ENCODE assay signal across 8 cellular contexts in genomic region chr22:19429950-19430889, GRCh38. TPM values are rescaled to one million over a fixed set of nuclear protein-coding genes. Genes with fewer than 3 reads are reported as not detected.
A peak's percentile ranks its signal among the peaks of the same experiment; 100 is the strongest.
DNase-seq lines count a peak whose midpoint lies in the region; ATAC-seq, FAIRE-seq and TF ChIP-seq lines count a peak whose summit lies in the region.

No MANE protein-coding gene starts in this region.

- in situ Hi-C loops in HepG2 (cut with HindIII; ENCODE audit: extremely low pct_ligation_motif_present, low pct_unique_long_range_greater_than_20kb) = no loop called here

- BruUV-seq in HepG2 (replicated peaks; lab: Mats Ljungman, UMichigan) = no TSS peak

- intact Hi-C loops in breast epithelium (cut with DNase I; ENCODE audit: low total_unique reads) (no loop called here), HepG2 (cut with micrococcal nuclease; ENCODE audit: unreplicated experiment) (loop anchor here (2.0 to 5.0 kb wide), 2 partner anchors 49 to 253 kb away; partner anchors contain the start of genes CDC45, SLC25A1 and UFD1)

- no peak for TF ChIP-seq CTCF in AG04450 (IDR thresholded peaks at IDR 0.05; ENCODE audit: low read depth, low read length)
- no peak for TF ChIP-seq CTCF in breast epithelium (IDR thresholded peaks at IDR 0.05)
- no peak for TF ChIP-seq CTCF in HepG2 (CRISPR knock-in tag; IDR thresholded peaks at IDR 0.05)

- TF ChIP-seq RAD21 in HepG2 (CRISPR knock-in tag; IDR thresholded peaks at IDR 0.05) = no peak

- H3K9ac ChIP-seq in HepG2 (ENCODE audit: insufficient read depth, low read depth, low read length) = peak overlapping the region; percentile 92

- peak overlapping the region; percentile 98 for H3K4me2 ChIP-seq in HepG2 (ENCODE audit: low read depth, low read length)

- H3K79me2 ChIP-seq in HepG2 (ENCODE audit: insufficient read depth, low read length) = peaks cover 66% of the 10 kb centered on the region

- TF ChIP-seq POLR2A in breast epithelium (IDR thresholded peaks at IDR 0.05) (no peak), HepG2 (IDR thresholded peaks at IDR 0.05; ENCODE audit: insufficient read depth in 1 of 2, low read depth in 2 of 2, low read length in 2 of 2) (peak in 1 of 2 experiments; percentile 39; a peak in 2 of 4 replicates)

- H2AFZ ChIP-seq in HepG2 (ENCODE audit: low read length) = no peak overlapping the region

- ATAC-seq in SK-N-SH treated with all-trans-retinoic acid at 6 μM for 48 hours = 0 out of 3 replicates have a peak, but pooled peaks have one; percentile 3
- ATAC-seq in HepG2 = peak; percentile 3; the same call in 1 of the 3 replicates

- no peaks in the 10 kb centered on the region for H3K9me3 ChIP-seq in AG04450 (ENCODE audit: control insufficient read depth, insufficient read depth, low read length)
- no peaks in the 10 kb centered on the region for H3K9me3 ChIP-seq in breast epithelium
- no peaks in the 10 kb centered on the region for H3K9me3 ChIP-seq in HepG2 (ENCODE audit: low read length)

- H3K27ac ChIP-seq in AG04450 (ENCODE audit: low read depth, low read length) (peak overlapping the region; percentile 87), breast epithelium (peak overlapping the region; percentile 6 to 38), HepG2 (ENCODE audit: extremely low read length, insufficient read depth, low read length) (peak overlapping the region; percentile 87)

- DNase-seq in AG04450 (ENCODE audit: low read depth, low spot score) = no peak
- DNase-seq in H7 = peak; percentile 54
- no peak for DNase-seq in breast epithelium (ENCODE audit: low spot score in 2 of 2)
- peak; percentile 75 for DNase-seq in HepG2 (ENCODE audit: low spot score)
- DNase-seq in stimulated activated naive CD4-positive, alpha-beta T cell treated with Interleukin-2 at 50 U/mL for 16 hours (lab: John Stamatoyannopoulos, UW) = peak; percentile 35
- no peak for DNase-seq in DMS114 treated with DMSO at 0.1 percent for 48 hours (lab: John Stamatoyannopoulos, UW; ENCODE audit: unreplicated experiment)
- DNase-seq in DMS153 treated with DMSO at 0.1 percent for 48 hours (lab: John Stamatoyannopoulos, UW; ENCODE audit: unreplicated experiment) = no peak

- no peak for FAIRE-seq in HepG2 (lab: Jason Lieb, UNC)

- WGBS in HepG2 (ENCODE audit: low lambda C conversion rate) = 7% methylated on average over 11 of the region's 12 CpGs

- POLR2A ChIA-PET in AG04450 (lab: Yijun Ruan, JAX) (no interaction called here), HepG2 (lab: Yijun Ruan, JAX) (interaction anchor here (2.1 kb wide), 1 partner anchor 49 kb away, joined by 12 read pairs; the partner anchor contains the start of genes CDC45 and UFD1)

- peaks cover 47% of the 10 kb centered on the region for H4K20me1 ChIP-seq in HepG2 (ENCODE audit: insufficient read depth, low read length)

- H3K27me3 ChIP-seq in AG04450 (ENCODE audit: control insufficient read depth, insufficient read depth, low read length) (no peaks in the 10 kb centered on the region), H7 (ENCODE audit: control insufficient read depth, insufficient read depth, low read length) (no peaks in the 10 kb centered on the region), breast epithelium (no peaks in the 10 kb centered on the region), HepG2 (ENCODE audit: control insufficient read depth in 1 of 2, insufficient read depth in 2 of 2, low read length in 2 of 2) (no peaks in the 10 kb centered on the region; a peak in 1 of 5 replicates)

- H3K4me3 ChIP-seq in AG04450 (ENCODE audit: low read depth, low read length) (peak overlapping the region; percentile 87), H7 (ENCODE audit: insufficient read depth, low read depth, low read length) (peak overlapping the region; percentile 82), breast epithelium (peak overlapping the region; percentile 92 to 96 (median 93)), HepG2 (replicated peaks in 1 of 3; ENCODE audit: insufficient read depth in 1 of 3, low read depth in 2 of 3, low read length in 3 of 3) (peak overlapping the region; percentile 86 to 91 (median 88))

- H3K36me3 ChIP-seq in H7 (replicated peaks; ENCODE audit: control insufficient read depth, insufficient read depth, low read length) (peaks cover 4% of the 10 kb centered on the region), breast epithelium (no peaks in the 10 kb centered on the region), HepG2 (replicated peaks in 1 of 2; ENCODE audit: control insufficient read depth in 1 of 2, insufficient read depth in 2 of 2, low read length in 2 of 2) (peaks cover 3 to 23% of the 10 kb centered on the region in 2 experiments; a peak in 4 of 5 replicates)

- CTCF ChIA-PET in AG04450 (lab: Charles Lee) = no interaction called here
- CTCF ChIA-PET in HepG2 (lab: Yijun Ruan, JAX; ENCODE audit: low intra/inter-chr PET ratio, low total read pairs) = no interaction called here

- peaks cover 9 to 13% of the 10 kb centered on the region in 2 donors for H3K4me1 ChIP-seq in breast epithelium
- peaks cover 53% of the 10 kb centered on the region for H3K4me1 ChIP-seq in HepG2 (ENCODE audit: insufficient read depth, low read length)

- no peak for TF ChIP-seq EP300 in HepG2 (IDR thresholded peaks at IDR 0.05; ENCODE audit: low read depth in 2 of 2, low read length in 2 of 2)
- TF ChIP-seq EP300 in HepG2 (CRISPR knock-in tag; IDR thresholded peaks at IDR 0.05; ENCODE audit: borderline replicate concordance) = no peak

RNA-seq across cellular contexts. Expression of gene HIRA, which starts 1.3 kb away (rescaled TPM):
- polyA plus RNA-seq in AG04450 (2011; rRNA removed) (17.1 and 20.5 TPM in 2 replicates), HepG2 (2011; rRNA removed) (21.5 and 29.9 TPM in 2 replicates)
- polyA minus RNA-seq in AG04450 (2011; rRNA and poly(A)+ RNA removed) = 16.2 and 22.8 TPM in 2 replicates
- total RNA-seq in H7 (2014; rRNA removed; shearing (Covaris generic)) = 28.8 and 31.4 TPM in 2 replicates
- total RNA-seq in breast epithelium (10 to 100 TPM; 13.5 to 22.9 (median 18.4) TPM), HepG2 (2016; rRNA removed; fragmentation: Illumina TruSeq; extraction: Trizol) (29.2 and 36.7 TPM in 2 replicates)
- 7.9 and 8.8 TPM in 2 replicates for total RNA-seq in HepG2 (2016; cell fraction: cytosol; rRNA removed; fragmentation: Illumina TruSeq; extraction: Trizol; ENCODE audit: low read depth)
- total RNA-seq in HepG2 (2016; cell fraction: insoluble cytoplasmic fraction; rRNA removed; fragmentation: Illumina TruSeq; extraction: Trizol) = 29.9 and 34.4 TPM in 2 replicates
- 34.9 and 37.0 TPM in 2 replicates for total RNA-seq in HepG2 (2016; cell fraction: membrane; rRNA removed; fragmentation: Illumina TruSeq; extraction: Trizol)
- total RNA-seq in HepG2 (2016; cell fraction: nucleus; rRNA removed; fragmentation: Illumina TruSeq; extraction: Trizol) = 23.0 and 28.4 TPM in 2 replicates
- 22.7 and 25.6 TPM in 2 replicates for polyA plus RNA-seq in HepG2 (2011; cell fraction: cytosol; rRNA removed)
- polyA plus RNA-seq in HepG2 (2011; cell fraction: nucleus; rRNA removed) = 30.9 and 31.6 TPM in 2 replicates
- polyA plus RNA-seq in HepG2 (2012) = 24.0 and 24.5 TPM in 2 replicates
- 7.9 and 9.2 TPM in 2 replicates for polyA plus RNA-seq in HepG2 (2016; cell fraction: cytosol; fragmentation: Illumina TruSeq; extraction: Trizol; ENCODE audit: low read depth)
- polyA plus RNA-seq in HepG2 (2016; cell fraction: insoluble cytoplasmic fraction; fragmentation: Illumina TruSeq; extraction: Trizol; ENCODE audit: low read depth) = 41.6 and 52.8 TPM in 2 replicates
- 29.8 and 32.4 TPM in 2 replicates for polyA plus RNA-seq in HepG2 (2016; cell fraction: membrane; fragmentation: Illumina TruSeq; extraction: Trizol; ENCODE audit: low read depth)
- polyA plus RNA-seq in HepG2 (2016; cell fraction: nucleus; fragmentation: Illumina TruSeq; extraction: Trizol; ENCODE audit: insufficient read depth, low read depth) = 44.6 and 49.3 TPM in 2 replicates
- polyA minus RNA-seq in HepG2 (2011; rRNA and poly(A)+ RNA removed; ENCODE audit: low replicate concordance) = 34.3 and 50.7 TPM in 2 replicates
- polyA minus RNA-seq in HepG2 (2011; cell fraction: cytosol; rRNA and poly(A)+ RNA removed) = 15.3 and 17.9 TPM in 2 replicates
- polyA minus RNA-seq in HepG2 (2011; cell fraction: nucleus; rRNA and poly(A)+ RNA removed) = 14.4 and 14.7 TPM in 2 replicates

RNA-seq across cellular contexts. Expression of gene MRPL40, which starts 2.1 kb away (rescaled TPM):
- 42.3 and 49.5 TPM in 2 replicates for polyA plus RNA-seq in AG04450 (2011; rRNA removed)
- polyA minus RNA-seq in AG04450 (2011; rRNA and poly(A)+ RNA removed) = 12.2 and 12.4 TPM in 2 replicates
- total RNA-seq in H7 (2014; rRNA removed; shearing (Covaris generic)) = 20.1 and 20.2 TPM in 2 replicates
- total RNA-seq in breast epithelium = 10 to 100 TPM; 25.3 to 36.0 (median 31.8) TPM
- total RNA-seq in HepG2 (2016; rRNA removed; fragmentation: Illumina TruSeq; extraction: Trizol) = 79.7 and 107 TPM in 2 replicates
- total RNA-seq in HepG2 (2016; cell fraction: cytosol; rRNA removed; fragmentation: Illumina TruSeq; extraction: Trizol; ENCODE audit: low read depth) = 29.3 and 31.9 TPM in 2 replicates
- total RNA-seq in HepG2 (2016; cell fraction: insoluble cytoplasmic fraction; rRNA removed; fragmentation: Illumina TruSeq; extraction: Trizol) = 80.6 and 113 TPM in 2 replicates
- total RNA-seq in HepG2 (2016; cell fraction: membrane; rRNA removed; fragmentation: Illumina TruSeq; extraction: Trizol) = 28.9 and 33.0 TPM in 2 replicates
- total RNA-seq in HepG2 (2016; cell fraction: nucleus; rRNA removed; fragmentation: Illumina TruSeq; extraction: Trizol) = 29.8 and 31.8 TPM in 2 replicates
- 38.2 and 42.7 TPM in 2 replicates for polyA plus RNA-seq in HepG2 (2011; rRNA removed)
- 25.2 and 25.5 TPM in 2 replicates for polyA plus RNA-seq in HepG2 (2011; cell fraction: cytosol; rRNA removed)
- polyA plus RNA-seq in HepG2 (2011; cell fraction: nucleus; rRNA removed) = 9.5 and 11.2 TPM in 2 replicates
- 32.8 and 36.4 TPM in 2 replicates for polyA plus RNA-seq in HepG2 (2012)
- 29.8 and 33.0 TPM in 2 replicates for polyA plus RNA-seq in HepG2 (2016; cell fraction: cytosol; fragmentation: Illumina TruSeq; extraction: Trizol; ENCODE audit: low read depth)
- polyA plus RNA-seq in HepG2 (2016; cell fraction: insoluble cytoplasmic fraction; fragmentation: Illumina TruSeq; extraction: Trizol; ENCODE audit: low read depth) = 106 and 109 TPM in 2 replicates
- polyA plus RNA-seq in HepG2 (2016; cell fraction: membrane; fragmentation: Illumina TruSeq; extraction: Trizol; ENCODE audit: low read depth) = 24.7 and 29.2 TPM in 2 replicates
- polyA plus RNA-seq in HepG2 (2016; cell fraction: nucleus; fragmentation: Illumina TruSeq; extraction: Trizol; ENCODE audit: insufficient read depth, low read depth) = 48.5 and 49.1 TPM in 2 replicates
- polyA minus RNA-seq in HepG2 (2011; rRNA and poly(A)+ RNA removed; ENCODE audit: low replicate concordance) = 7.4 and 19.3 TPM in 2 replicates
- polyA minus RNA-seq in HepG2 (2011; cell fraction: cytosol; rRNA and poly(A)+ RNA removed) = 4.8 and 7.9 TPM in 2 replicates
- 5.7 and 7.7 TPM in 2 replicates for polyA minus RNA-seq in HepG2 (2011; cell fraction: nucleus; rRNA and poly(A)+ RNA removed)

RNA-seq across cellular contexts. Expression of gene C22orf39, which starts 17.3 kb away (rescaled TPM):
- polyA plus RNA-seq in AG04450 (2011; rRNA removed) (17.1 and 18.8 TPM in 2 replicates), HepG2 (2011; rRNA removed) (23.4 and 27.8 TPM in 2 replicates)
- polyA minus RNA-seq in AG04450 (2011; rRNA and poly(A)+ RNA removed) = 18.6 and 19.9 TPM in 2 replicates
- total RNA-seq in H7 (2014; rRNA removed; shearing (Covaris generic)) = 42.3 and 45.3 TPM in 2 replicates
- total RNA-seq in breast epithelium (100 to 1,000 TPM in 1 of 3 donors, 10 to 100 TPM in 2; 46.7 to 111 (median 54.4) TPM), HepG2 (2016; rRNA removed; fragmentation: Illumina TruSeq; extraction: Trizol) (26.4 and 31.5 TPM in 2 replicates)
- 19.2 and 24.5 TPM in 2 replicates for total RNA-seq in HepG2 (2016; cell fraction: cytosol; rRNA removed; fragmentation: Illumina TruSeq; extraction: Trizol; ENCODE audit: low read depth)
- 27.8 and 30.9 TPM in 2 replicates for total RNA-seq in HepG2 (2016; cell fraction: insoluble cytoplasmic fraction; rRNA removed; fragmentation: Illumina TruSeq; extraction: Trizol)
- total RNA-seq in HepG2 (2016; cell fraction: membrane; rRNA removed; fragmentation: Illumina TruSeq; extraction: Trizol) = 35.7 and 36.0 TPM in 2 replicates
- 13.4 and 13.8 TPM in 2 replicates for total RNA-seq in HepG2 (2016; cell fraction: nucleus; rRNA removed; fragmentation: Illumina TruSeq; extraction: Trizol)
- 27.6 and 28.2 TPM in 2 replicates for polyA plus RNA-seq in HepG2 (2011; cell fraction: cytosol; rRNA removed)
- 12.1 and 16.9 TPM in 2 replicates for polyA plus RNA-seq in HepG2 (2011; cell fraction: nucleus; rRNA removed)
- 23.3 and 26.0 TPM in 2 replicates for polyA plus RNA-seq in HepG2 (2012)
- 21.4 and 27.7 TPM in 2 replicates for polyA plus RNA-seq in HepG2 (2016; cell fraction: cytosol; fragmentation: Illumina TruSeq; extraction: Trizol; ENCODE audit: low read depth)
- polyA plus RNA-seq in HepG2 (2016; cell fraction: insoluble cytoplasmic fraction; fragmentation: Illumina TruSeq; extraction: Trizol; ENCODE audit: low read depth) = 35.6 and 37.2 TPM in 2 replicates
- 32.9 and 37.0 TPM in 2 replicates for polyA plus RNA-seq in HepG2 (2016; cell fraction: membrane; fragmentation: Illumina TruSeq; extraction: Trizol; ENCODE audit: low read depth)
- 23.0 and 28.6 TPM in 2 replicates for polyA plus RNA-seq in HepG2 (2016; cell fraction: nucleus; fragmentation: Illumina TruSeq; extraction: Trizol; ENCODE audit: insufficient read depth, low read depth)
- 31.0 and 68.1 TPM in 2 replicates for polyA minus RNA-seq in HepG2 (2011; rRNA and poly(A)+ RNA removed; ENCODE audit: low replicate concordance)
- 13.9 and 22.2 TPM in 2 replicates for polyA minus RNA-seq in HepG2 (2011; cell fraction: cytosol; rRNA and poly(A)+ RNA removed)
- 15.3 and 16.1 TPM in 2 replicates for polyA minus RNA-seq in HepG2 (2011; cell fraction: nucleus; rRNA and poly(A)+ RNA removed)

RNA-seq across cellular contexts. Expression of gene UFD1, which starts 48.8 kb away (rescaled TPM):
- polyA plus RNA-seq in AG04450 (2011; rRNA removed) (87.3 and 104 TPM in 2 replicates), HepG2 (2011; rRNA removed) (45.0 and 47.9 TPM in 2 replicates)
- polyA minus RNA-seq in AG04450 (2011; rRNA and poly(A)+ RNA removed) = 101 and 107 TPM in 2 replicates
- 48.6 and 61.3 TPM in 2 replicates for total RNA-seq in H7 (2014; rRNA removed; shearing (Covaris generic))
- total RNA-seq in breast epithelium (10 to 100 TPM; 30.8 to 51.0 (median 31.8) TPM), HepG2 (2016; rRNA removed; fragmentation: Illumina TruSeq; extraction: Trizol) (51.1 and 58.2 TPM in 2 replicates)
- 23.2 and 32.3 TPM in 2 replicates for total RNA-seq in HepG2 (2016; cell fraction: cytosol; rRNA removed; fragmentation: Illumina TruSeq; extraction: Trizol; ENCODE audit: low read depth)
- 55.2 and 58.4 TPM in 2 replicates for total RNA-seq in HepG2 (2016; cell fraction: insoluble cytoplasmic fraction; rRNA removed; fragmentation: Illumina TruSeq; extraction: Trizol)
- total RNA-seq in HepG2 (2016; cell fraction: membrane; rRNA removed; fragmentation: Illumina TruSeq; extraction: Trizol) = 29.0 and 30.3 TPM in 2 replicates
- 29.6 and 37.6 TPM in 2 replicates for total RNA-seq in HepG2 (2016; cell fraction: nucleus; rRNA removed; fragmentation: Illumina TruSeq; extraction: Trizol)
- 41.5 and 49.4 TPM in 2 replicates for polyA plus RNA-seq in HepG2 (2011; cell fraction: cytosol; rRNA removed)
- polyA plus RNA-seq in HepG2 (2011; cell fraction: nucleus; rRNA removed) = 42.9 and 51.2 TPM in 2 replicates
- 29.1 and 43.9 TPM in 2 replicates for polyA plus RNA-seq in HepG2 (2012)
- 54.2 and 76.9 TPM in 2 replicates for polyA plus RNA-seq in HepG2 (2016; cell fraction: cytosol; fragmentation: Illumina TruSeq; extraction: Trizol; ENCODE audit: low read depth)
- 87.5 and 96.2 TPM in 2 replicates for polyA plus RNA-seq in HepG2 (2016; cell fraction: insoluble cytoplasmic fraction; fragmentation: Illumina TruSeq; extraction: Trizol; ENCODE audit: low read depth)
- 46.8 and 50.4 TPM in 2 replicates for polyA plus RNA-seq in HepG2 (2016; cell fraction: membrane; fragmentation: Illumina TruSeq; extraction: Trizol; ENCODE audit: low read depth)
- polyA plus RNA-seq in HepG2 (2016; cell fraction: nucleus; fragmentation: Illumina TruSeq; extraction: Trizol; ENCODE audit: insufficient read depth, low read depth) = 73.9 and 75.5 TPM in 2 replicates
- polyA minus RNA-seq in HepG2 (2011; rRNA and poly(A)+ RNA removed; ENCODE audit: low replicate concordance) = 41.3 and 201 TPM in 2 replicates
- polyA minus RNA-seq in HepG2 (2011; cell fraction: cytosol; rRNA and poly(A)+ RNA removed) = 13.8 and 14.2 TPM in 2 replicates
- polyA minus RNA-seq in HepG2 (2011; cell fraction: nucleus; rRNA and poly(A)+ RNA removed) = 32.1 and 32.2 TPM in 2 replicates

RNA-seq across cellular contexts. Expression of gene CDC45, which starts 49.5 kb away (rescaled TPM):
- 8.3 and 9.3 TPM in 2 replicates for polyA plus RNA-seq in AG04450 (2011; rRNA removed)
- 5.3 and 5.4 TPM in 2 replicates for polyA minus RNA-seq in AG04450 (2011; rRNA and poly(A)+ RNA removed)
- 35.8 and 36.8 TPM in 2 replicates for total RNA-seq in H7 (2014; rRNA removed; shearing (Covaris generic))
- under 1 TPM in 1 of 3 donors, not detected in 2; 0.48 TPM for total RNA-seq in breast epithelium
- total RNA-seq in HepG2 (2016; rRNA removed; fragmentation: Illumina TruSeq; extraction: Trizol) = 34.8 and 36.3 TPM in 2 replicates
- total RNA-seq in HepG2 (2016; cell fraction: cytosol; rRNA removed; fragmentation: Illumina TruSeq; extraction: Trizol; ENCODE audit: low read depth) = 5.0 and 6.1 TPM in 2 replicates
- 31.8 and 36.3 TPM in 2 replicates for total RNA-seq in HepG2 (2016; cell fraction: insoluble cytoplasmic fraction; rRNA removed; fragmentation: Illumina TruSeq; extraction: Trizol)
- 8.7 and 9.6 TPM in 2 replicates for total RNA-seq in HepG2 (2016; cell fraction: membrane; rRNA removed; fragmentation: Illumina TruSeq; extraction: Trizol)
- total RNA-seq in HepG2 (2016; cell fraction: nucleus; rRNA removed; fragmentation: Illumina TruSeq; extraction: Trizol) = 33.9 and 34.5 TPM in 2 replicates
- polyA plus RNA-seq in HepG2 (2011; rRNA removed) = 11.0 and 14.4 TPM in 2 replicates
- polyA plus RNA-seq in HepG2 (2011; cell fraction: cytosol; rRNA removed) = 9.7 and 11.5 TPM in 2 replicates
- 21.8 and 33.5 TPM in 2 replicates for polyA plus RNA-seq in HepG2 (2011; cell fraction: nucleus; rRNA removed)
- polyA plus RNA-seq in HepG2 (2012) = 4.7 and 9.8 TPM in 2 replicates
- 4.3 and 4.5 TPM in 2 replicates for polyA plus RNA-seq in HepG2 (2016; cell fraction: cytosol; fragmentation: Illumina TruSeq; extraction: Trizol; ENCODE audit: low read depth)
- polyA plus RNA-seq in HepG2 (2016; cell fraction: insoluble cytoplasmic fraction; fragmentation: Illumina TruSeq; extraction: Trizol; ENCODE audit: low read depth) = 29.4 and 30.1 TPM in 2 replicates
- polyA plus RNA-seq in HepG2 (2016; cell fraction: membrane; fragmentation: Illumina TruSeq; extraction: Trizol; ENCODE audit: low read depth) = 6.4 and 6.7 TPM in 2 replicates
- 69.2 and 76.1 TPM in 2 replicates for polyA plus RNA-seq in HepG2 (2016; cell fraction: nucleus; fragmentation: Illumina TruSeq; extraction: Trizol; ENCODE audit: insufficient read depth, low read depth)
- polyA minus RNA-seq in HepG2 (2011; rRNA and poly(A)+ RNA removed; ENCODE audit: low replicate concordance) = 15.8 and 70.6 TPM in 2 replicates
- 4.4 and 6.0 TPM in 2 replicates for polyA minus RNA-seq in HepG2 (2011; cell fraction: cytosol; rRNA and poly(A)+ RNA removed)
- polyA minus RNA-seq in HepG2 (2011; cell fraction: nucleus; rRNA and poly(A)+ RNA removed) = 15.7 and 19.4 TPM in 2 replicates

Comparison
In these comparisons a context has a peak if more than half of its experiments do, and no peak if none do; other contexts are left out.
1. DNase-seq: peak in H7 (single experiment), HepG2 (single experiment) and stimulated activated naive CD4-positive, alpha-beta T cell treated with Interleukin-2 at 50 U/mL for 16 hours (single experiment); none in AG04450 (single experiment), breast epithelium (0 of 2), DMS114 treated with DMSO at 0.1 percent for 48 hours (single experiment) and DMS153 treated with DMSO at 0.1 percent for 48 hours (single experiment).
2. H3K27ac ChIP-seq: peak in every context shown above with its lines; median percentile 87 in AG04450; 87 in HepG2; 22 in breast epithelium.
3. Peak in every context shown above with its lines, with median percentiles within 50 percentile points of each other: H3K4me3 ChIP-seq.